ENCODE assay signal across 15 cellular contexts in the genomic region with DNA sequence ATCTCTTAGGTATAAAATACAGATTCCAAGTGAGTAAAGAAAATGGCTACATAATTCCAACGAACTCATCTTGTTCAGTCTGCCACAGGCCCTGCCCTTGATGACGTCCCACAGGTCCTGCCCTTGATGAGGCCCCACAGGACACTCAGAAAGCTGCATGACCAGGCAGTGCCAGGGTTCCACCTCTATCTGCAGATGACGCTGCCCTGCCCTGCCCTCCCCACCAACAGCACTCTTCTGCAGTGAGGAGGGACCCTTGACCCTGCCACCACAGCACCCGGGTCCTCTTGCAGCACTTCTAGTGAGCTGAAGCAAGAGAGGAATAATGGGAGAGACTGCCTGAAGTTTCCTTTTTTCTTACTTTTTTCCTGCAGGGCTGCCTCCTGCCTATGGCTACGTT.
DNase-seq lines count a peak whose midpoint lies in the region; ATAC-seq, FAIRE-seq and TF ChIP-seq lines count a peak whose summit lies in the region.
"Had no signal": no experiment of that assay in that cellular context is flagged by ENCODE, and none has a peak within 500 bp of the region (broad histone marks: within the 10 kb centered on the region; RNA-seq: fewer than 3 reads in every experiment).

No MANE protein-coding gene starts in this region.

- H4K20me1 ChIP-seq in astrocyte (ENCODE audit: insufficient read depth, low read length), result no peaks in the 10 kb centered on the region

- H3K27ac Mint-ChIP-seq in T-helper 2 cell treated with Interferon-gamma antibody and Interleukin-4, amounts not matched to agents 5 μg/mL and 100 μg/mL, for 36 hours, result peak overlapping the region; percentile 36
- no peak overlapping the region for H3K27ac Mint-ChIP-seq in astrocyte (ENCODE audit: unreplicated experiment)
- no peak overlapping the region for H3K27ac Mint-ChIP-seq in activated CD4-positive, alpha-beta T cell treated with anti-CD3 and anti-CD28 coated beads, Interleukin-2, amount 10 ng/mL, durations not matched to agents 24 days and 14 days

- H3K9me3 ChIP-seq in astrocyte (ENCODE audit: insufficient read depth, low read depth, low read length) (no peaks in the 10 kb centered on the region), thyroid gland (no peaks in the 10 kb centered on the region)
- H3K9me3 ChIP-seq: suprapubic skin had no signal

- H3K36me3 ChIP-seq in astrocyte (ENCODE audit: insufficient read depth, low read length), result no peaks in the 10 kb centered on the region
- H3K36me3 ChIP-seq in thyroid gland, result peaks cover 0 to 6% of the 10 kb centered on the region in 2 donors

- no peaks in the 10 kb centered on the region for H3K27me3 Mint-ChIP-seq in T-helper 2 cell treated with Interferon-gamma antibody and Interleukin-4, amounts not matched to agents 5 μg/mL and 100 μg/mL, for 36 hours (ENCODE audit: low read depth)
- H3K27me3 Mint-ChIP-seq in astrocyte (ENCODE audit: low read depth, unreplicated experiment), result no peaks in the 10 kb centered on the region
- no peaks in the 10 kb centered on the region for H3K27me3 Mint-ChIP-seq in activated CD4-positive, alpha-beta T cell treated with anti-CD3 and anti-CD28 coated beads, Interleukin-2, amount 10 ng/mL, durations not matched to agents 24 days and 14 days

- FAIRE-seq in astrocyte (lab: Jason Lieb, UNC), result no peak
- FAIRE-seq: A204.1, frontal cortex had no signal

- H3K4me3 ChIP-seq in astrocyte (ENCODE audit: insufficient read depth, low read depth, low read length) (no peak overlapping the region), thyroid gland (replicated peaks in 1 of 3) (no peak overlapping the region)
- H3K4me3 ChIP-seq: dorsolateral prefrontal cortex, skin epidermis, suprapubic skin had no signal

- peak overlapping the region; percentile 78 for H3K9ac ChIP-seq in astrocyte (ENCODE audit: low read length)

- H3K27ac ChIP-seq in astrocyte (ENCODE audit: low read depth, low read length) (peak overlapping the region; percentile 95), thyroid gland (peak overlapping the region; percentile 68 to 85 (median 69))
- H3K27ac ChIP-seq: dorsolateral prefrontal cortex, suprapubic skin had no signal

- no peak for TF ChIP-seq POLR2A in thyroid gland (IDR thresholded peaks at IDR 0.05)

- WGBS in thyroid gland, 2 donors, result 30 to 41% methylated on average over 5 of the region's 5 CpGs

- no peak overlapping the region for H3K4me3 Mint-ChIP-seq in T-helper 2 cell treated with Interferon-gamma antibody and Interleukin-4, amounts not matched to agents 5 μg/mL and 100 μg/mL, for 36 hours
- no peak overlapping the region for H3K4me3 Mint-ChIP-seq in astrocyte (ENCODE audit: unreplicated experiment)
- no peak overlapping the region for H3K4me3 Mint-ChIP-seq in activated CD4-positive, alpha-beta T cell treated with anti-CD3 and anti-CD28 coated beads, Interleukin-2, amount 10 ng/mL, durations not matched to agents 24 days and 14 days
- H3K4me3 Mint-ChIP-seq: nephron progenitor cell had no signal

- TF ChIP-seq CTCF in astrocyte (IDR thresholded peaks at IDR 0.05; ENCODE audit: insufficient read depth, low read depth, low read length) (no peak), thyroid gland (IDR thresholded peaks at IDR 0.05) (no peak)

- DNase-seq in T-helper 2 cell treated with Interferon-gamma antibody and Interleukin-4, amounts not matched to agents 5 μg/mL and 100 μg/mL, for 36 hours (ENCODE audit: low spot score), result no peak
- DNase-seq in T-helper 2 cell (no peak), astrocyte (ENCODE audit: low read depth) (no peak), hepatic stellate cell (ENCODE audit: low spot score) (peak; percentile 50), thyroid gland (peak; percentile 53 to 57)
- DNase-seq in activated T-cell treated with anti-CD3 and anti-CD28 coated beads, Interleukin-2, amount 50 U/mL, for 1 hour, result no peak
- DNase-seq in activated CD4-positive, alpha-beta T cell treated with anti-CD3 and anti-CD28 coated beads, Interleukin-2, amount 10 ng/mL, durations not matched to agents 24 days and 14 days, result no peak
- DNase-seq: activated CD4-positive, CD25-positive, alpha-beta regulatory T cell treated with anti-CD3 and anti-CD28 coated beads, Interleukin-2, amount 50 U/mL, for 72 hours; dorsolateral prefrontal cortex; nephron progenitor cell had no signal

- no peaks in the 10 kb centered on the region for H3K79me2 ChIP-seq in astrocyte (ENCODE audit: insufficient read depth, low read length)

- H3K4me1 ChIP-seq in astrocyte (ENCODE audit: insufficient read depth, low read length) (peaks cover 27% of the 10 kb centered on the region), thyroid gland (peaks cover 11 to 25% of the 10 kb centered on the region in 2 donors)
- H3K4me1 ChIP-seq: suprapubic skin had no signal

- peak overlapping the region; percentile 80 for H3K4me2 ChIP-seq in astrocyte (ENCODE audit: low read length)

- no peak overlapping the region for H2AFZ ChIP-seq in astrocyte (ENCODE audit: low read depth, low read length)

- no peaks in the 10 kb centered on the region for H3K4me1 Mint-ChIP-seq in T-helper 2 cell treated with Interferon-gamma antibody and Interleukin-4, amounts not matched to agents 5 μg/mL and 100 μg/mL, for 36 hours (ENCODE audit: low read depth)
- H3K4me1 Mint-ChIP-seq in astrocyte (ENCODE audit: low read depth, unreplicated experiment), result peaks cover 10% of the 10 kb centered on the region
- no peaks in the 10 kb centered on the region for H3K4me1 Mint-ChIP-seq in activated CD4-positive, alpha-beta T cell treated with anti-CD3 and anti-CD28 coated beads, Interleukin-2, amount 10 ng/mL, durations not matched to agents 24 days and 14 days
- H3K4me1 Mint-ChIP-seq: nephron progenitor cell had no signal

- intact Hi-C loops in thyroid gland (cut with DNase I), result no loop called here
- intact Hi-C loops in activated CD4-positive, alpha-beta T cell treated with anti-CD3 and anti-CD28 coated beads, Interleukin-2, amount 10 ng/mL, durations not matched to agents 24 days and 14 days (cut with micrococcal nuclease), result no loop called here

- no peaks in the 10 kb centered on the region for H3K9me3 Mint-ChIP-seq in T-helper 2 cell treated with Interferon-gamma antibody and Interleukin-4, amounts not matched to agents 5 μg/mL and 100 μg/mL, for 36 hours
- H3K9me3 Mint-ChIP-seq in astrocyte (ENCODE audit: unreplicated experiment), result no peaks in the 10 kb centered on the region
- no peaks in the 10 kb centered on the region for H3K9me3 Mint-ChIP-seq in activated CD4-positive, alpha-beta T cell treated with anti-CD3 and anti-CD28 coated beads, Interleukin-2, amount 10 ng/mL, durations not matched to agents 24 days and 14 days

- H3K36me3 Mint-ChIP-seq in T-helper 2 cell treated with Interferon-gamma antibody and Interleukin-4, amounts not matched to agents 5 μg/mL and 100 μg/mL, for 36 hours (ENCODE audit: low read depth), result peaks cover 19% of the 10 kb centered on the region
- H3K36me3 Mint-ChIP-seq in astrocyte (ENCODE audit: low read depth, unreplicated experiment), result peaks cover 23% of the 10 kb centered on the region
- peaks cover 23% of the 10 kb centered on the region for H3K36me3 Mint-ChIP-seq in activated CD4-positive, alpha-beta T cell treated with anti-CD3 and anti-CD28 coated beads, Interleukin-2, amount 10 ng/mL, durations not matched to agents 24 days and 14 days (ENCODE audit: low read depth)

- ATAC-seq in HG02885 (IDR thresholded peaks at IDR 0.05; ENCODE audit: poor library complexity, unreplicated experiment), result no peak

- H3K27me3 ChIP-seq in astrocyte (ENCODE audit: insufficient read depth, low read length) (no peaks in the 10 kb centered on the region), thyroid gland (no peaks in the 10 kb centered on the region)
- H3K27me3 ChIP-seq: dorsolateral prefrontal cortex, suprapubic skin had no signal

Comparison
In these comparisons a context has a peak if more than half of its experiments do, and no peak if none do; other contexts are left out.
1. DNase-seq: peak in hepatic stellate cell (single experiment) and thyroid gland (2 of 2); none in T-helper 2 cell treated with Interferon-gamma antibody and Interleukin-4, amounts not matched to agents 5 μg/mL and 100 μg/mL, for 36 hours (single experiment), T-helper 2 cell (0 of 5), astrocyte (single experiment), activated T-cell treated with anti-CD3 and anti-CD28 coated beads, Interleukin-2, amount 50 U/mL, for 1 hour (single experiment) and activated CD4-positive, alpha-beta T cell treated with anti-CD3 and anti-CD28 coated beads, Interleukin-2, amount 10 ng/mL, durations not matched to agents 24 days and 14 days (single experiment).